Comparison of ENCODE assay signal across 1 cellular context in genomic region chr2:207473203-207473865, GRCh38.
TF ChIP-seq lines count a peak whose summit lies in the region.

No MANE protein-coding gene starts in this region.

TF ChIP-seq in SK-N-SH, 30 proteins besides CTCF, POLR2A, EP300 and RAD21 (continued from another document):
- TF ChIP-seq MAX (IDR thresholded peaks at IDR 0.05; ENCODE audit: low read depth) (no peak), FOXM1 (IDR thresholded peaks at IDR 0.05; ENCODE audit: low read depth) (no peak), MXI1 (IDR thresholded peaks at IDR 0.05; ENCODE audit: low read depth, low read length) (no peak; the same call in 1 of the 2 replicates), GABPA (IDR thresholded peaks at IDR 0.05; ENCODE audit: low read depth) (no peak), RFX5 (IDR thresholded peaks at IDR 0.05; ENCODE audit: low read length) (0 out of 2 replicates have a peak, but pooled peaks have one; percentile 49), RXRA (IDR thresholded peaks at IDR 0.05; ENCODE audit: borderline replicate concordance, low read depth) (no peak), FOXJ3 (CRISPR knock-in tag; IDR thresholded peaks at IDR 0.05) (no peak), PBX3 (IDR thresholded peaks at IDR 0.05) (peak; percentile 20; the same call in 1 of the 2 replicates)
